8 cellular contexts compared by ENCODE assay signal in genomic region chr2:61658841-61659780, GRCh38.
A peak's percentile ranks its signal among the peaks of the same experiment; 100 is the strongest.
DNase-seq lines count a peak whose midpoint lies in the region; ATAC-seq and TF ChIP-seq lines count a peak whose summit lies in the region.

No MANE protein-coding gene starts in this region.

- H3K4me1 ChIP-seq in Panc1 (ENCODE audit: control insufficient read depth, insufficient read depth, low read length) = peaks cover 11% of the 10 kb centered on the region; the same call in 1 of the 2 replicates

- H3K36me3 ChIP-seq in Panc1 (ENCODE audit: control insufficient read depth, insufficient read depth, low read length) = no peaks in the 10 kb centered on the region

- H3K27ac ChIP-seq in Panc1 (ENCODE audit: low read length) = peak overlapping the region; percentile 30; the same call in 1 of the 2 replicates

- DNase-seq in CD1c-positive myeloid dendritic cell (ENCODE audit: extremely low spot score) (peak; percentile 35), GM20000 (ENCODE audit: low spot score) (peak; percentile 58), Panc1 (ENCODE audit: low read depth, low spot score) (no peak), fibroblast of gingiva (ENCODE audit: low read depth) (peak; percentile 43), omental fat pad (ENCODE audit: low spot score) (no peak), T1000 (lab: John Stamatoyannopoulos, UW) (no peak), cortex of kidney (lab: John Stamatoyannopoulos, UW) (no peak)
- DNase-seq in activated CD4-positive, alpha-beta T cell treated with anti-CD3 and anti-CD28 coated beads for 4 hours = no peak

- intact Hi-C loops in Panc1 (cut with micrococcal nuclease; ENCODE audit: unreplicated experiment) = no loop called here

- CTCF ChIA-PET in Panc1 (lab: Charles Lee) = interaction anchor here (0.6 to 0.7 kb wide), 2 partner anchors 179 to 648 kb away, joined by 4 to 6 read pairs; no protein-coding TSS in a partner anchor

- peak; percentile 91 for ATAC-seq in Panc1
- peak; percentile 64 for ATAC-seq in omental fat pad (ENCODE audit: low FRiP score)

- H3K9me3 ChIP-seq in Panc1 (ENCODE audit: control insufficient read depth, insufficient read depth, low read depth, low read length) = no peaks in the 10 kb centered on the region

- H3K27me3 ChIP-seq in Panc1 (ENCODE audit: control insufficient read depth, insufficient read depth, low read length) = no peaks in the 10 kb centered on the region

- POLR2A ChIA-PET in Panc1 (lab: Charles Lee) = no interaction called here

- in situ Hi-C loops in Panc1 (cut with HindIII; ENCODE audit: low pct_unique_long_range_greater_than_20kb, low sequenced_read_pairs) = no loop called here

- no TSS peak for BruUV-seq in Panc1 (replicated peaks; lab: Mats Ljungman, UMichigan)

- peak overlapping the region; percentile 2 to 28; a peak in 3 of 4 replicates for H3K4me3 ChIP-seq in Panc1 (ENCODE audit: low read depth in 2 of 2, low read length in 2 of 2)

- TF ChIP-seq CTCF in GM20000 (IDR thresholded peaks at IDR 0.05; ENCODE audit: extremely low read depth, missing control alignments) (peak; percentile 45), Panc1 (IDR thresholded peaks at IDR 0.05) (peak; percentile 76), omental fat pad (IDR thresholded peaks at IDR 0.05) (no peak)

Comparison
In these comparisons a context has a peak if more than half of its experiments do, and no peak if none do; other contexts are left out.
1. DNase-seq: peak in CD1c-positive myeloid dendritic cell (single experiment), GM20000 (single experiment) and fibroblast of gingiva (single experiment); none in Panc1 (single experiment), omental fat pad (single experiment), T1000 (single experiment), activated CD4-positive, alpha-beta T cell treated with anti-CD3 and anti-CD28 coated beads for 4 hours (0 of 2) and cortex of kidney (single experiment).
2. CTCF ChIP-seq: peak in GM20000 (single experiment) and Panc1 (single experiment); none in omental fat pad (0 of 3).